5 cellular contexts compared by ENCODE assay signal in genomic region chr5:181203842-181204560, GRCh38. TPM values are rescaled to one million over a fixed set of nuclear protein-coding genes. Genes with fewer than 3 reads are reported as not detected.
DNase-seq lines count a peak whose midpoint lies in the region; ATAC-seq and TF ChIP-seq lines count a peak whose summit lies in the region.

No MANE protein-coding gene starts in this region.

- H3K4me1 ChIP-seq in SJSA1 (replicated peaks), result peaks cover 18% of the 10 kb centered on the region
- peaks cover 2% of the 10 kb centered on the region for H3K4me1 ChIP-seq in testis

- H3K27me3 ChIP-seq in SJSA1 (replicated peaks), result no peaks in the 10 kb centered on the region
- H3K27me3 ChIP-seq in testis, result no peaks in the 10 kb centered on the region

- no peaks in the 10 kb centered on the region for H3K9me3 ChIP-seq in SJSA1 (replicated peaks)
- H3K9me3 ChIP-seq in testis, result no peaks in the 10 kb centered on the region

- H3K27me3 Mint-ChIP-seq in glutamatergic neuron (ENCODE audit: unreplicated experiment), result peaks cover 35% of the 10 kb centered on the region

- DNase-seq in SJSA1 (ENCODE audit: low read depth in 1 of 2, low spot score in 2 of 2) (peak; percentile 58 to 68), glutamatergic neuron (no peak), testis (no peak), amygdala (lab: John Stamatoyannopoulos, UW) (no peak)

- no peak overlapping the region for H3K27ac Mint-ChIP-seq in glutamatergic neuron (ENCODE audit: unreplicated experiment)

- peaks cover 26% of the 10 kb centered on the region for H3K4me1 Mint-ChIP-seq in glutamatergic neuron (ENCODE audit: low read depth, unreplicated experiment)

- intact Hi-C loops in testis (cut with DNase I; ENCODE audit: low total_unique reads), result no loop called here

- H3K27ac ChIP-seq in SJSA1 (no peak overlapping the region), testis (no peak overlapping the region)

- no peak for TF ChIP-seq CTCF in glutamatergic neuron (IDR thresholded peaks at IDR 0.05; ENCODE audit: partially characterized antibody, unreplicated experiment)
- no peak for TF ChIP-seq CTCF in testis (IDR thresholded peaks at IDR 0.05)

- H3K36me3 ChIP-seq in SJSA1 (no peaks in the 10 kb centered on the region), testis (ENCODE audit: low read depth, missing control alignments) (no peaks in the 10 kb centered on the region)

- 2 to 8% methylated on average over 9 to 47 of the region's 47 CpGs for WGBS in testis, 2 donors

- ATAC-seq in GM21825 (IDR thresholded peaks at IDR 0.05; ENCODE audit: unreplicated experiment), result no peak

- peaks cover 31% of the 10 kb centered on the region for H3K9me3 Mint-ChIP-seq in glutamatergic neuron (ENCODE audit: unreplicated experiment)

- H3K4me3 ChIP-seq in SJSA1 (peak overlapping the region; percentile 63), testis (peak overlapping the region; percentile 51 to 74)

- TF ChIP-seq POLR2A in testis (IDR thresholded peaks at IDR 0.05), result no peak

- H3K36me3 Mint-ChIP-seq in glutamatergic neuron (ENCODE audit: unreplicated experiment), result peaks cover 15% of the 10 kb centered on the region

- peak overlapping the region; percentile 81 for H3K4me3 Mint-ChIP-seq in glutamatergic neuron (ENCODE audit: unreplicated experiment)

RNA-seq across cellular contexts. Expression of gene TRIM7, which starts 1.0 kb away (rescaled TPM):
- total RNA-seq in SJSA1 (2014; rRNA removed; shearing (Covaris generic)), result 28.0 and 45.2 TPM in 2 replicates
- total RNA-seq in glutamatergic neuron (ENCODE audit: unreplicated experiment) (0.93 TPM), testis (under 1 TPM; 0.43 to 0.87 TPM)
- polyA plus RNA-seq in testis (ENCODE audit: insufficient read depth, low read depth, low replicate concordance), result 0.47 TPM

RNA-seq across cellular contexts. Expression of gene TRIM41, which starts 19.1 kb away (rescaled TPM):
- total RNA-seq in SJSA1 (2014; rRNA removed; shearing (Covaris generic)), result 10.6 and 14.0 TPM in 2 replicates
- total RNA-seq in glutamatergic neuron (ENCODE audit: unreplicated experiment) (28.8 TPM), testis (10 to 100 TPM; 39.6 to 53.1 TPM)
- polyA plus RNA-seq in testis (ENCODE audit: insufficient read depth, low read depth, low replicate concordance), result 61.5 TPM

RNA-seq across cellular contexts. Expression of gene RACK1, which starts 39.7 kb away (rescaled TPM):
- total RNA-seq in SJSA1 (2014; rRNA removed; shearing (Covaris generic)), result 2,705 and 2,892 TPM in 2 replicates
- total RNA-seq in glutamatergic neuron (ENCODE audit: unreplicated experiment) (1,397 TPM), testis (1,000 to 10,000 TPM in 1 of 2 donors, 100 to 1,000 TPM in 1; 777 to 1,606 TPM)
- polyA plus RNA-seq in testis (ENCODE audit: insufficient read depth, low read depth, low replicate concordance), result 1,149 TPM

RNA-seq across cellular contexts. Expression of gene OR2V2, which starts 56.6 kb away (rescaled TPM):
- total RNA-seq in SJSA1 (2014; rRNA removed; shearing (Covaris generic)), result not detected in 2 replicates
- total RNA-seq in glutamatergic neuron (ENCODE audit: unreplicated experiment), result not detected
- not detected for total RNA-seq in testis
- not detected for polyA plus RNA-seq in testis (ENCODE audit: insufficient read depth, low read depth, low replicate concordance)

RNA-seq across cellular contexts. Expression of gene TRIM52, which starts 56.9 kb away (rescaled TPM):
- 2.4 and 5.2 TPM in 2 replicates for total RNA-seq in SJSA1 (2014; rRNA removed; shearing (Covaris generic))
- total RNA-seq in glutamatergic neuron (ENCODE audit: unreplicated experiment) (15.7 TPM), testis (10 to 100 TPM; 28.4 to 32.8 TPM)
- polyA plus RNA-seq in testis (ENCODE audit: insufficient read depth, low read depth, low replicate concordance), result 19.3 TPM

Comparison
In these comparisons a context has a peak if more than half of its experiments do, and no peak if none do; other contexts are left out.
1. DNase-seq: peak in SJSA1 (2 of 2); none in glutamatergic neuron (single experiment), testis (single experiment) and amygdala (0 of 56).
2. RNA of gene TRIM7, which starts 1.0 kb away (total RNA-seq): 28.0 to 45.2 TPM in SJSA1; 0.93 TPM in glutamatergic neuron (single experiment) and 0.43 to 0.87 TPM in testis; every median in the first group is over 10 times any median in the second.